8 cellular contexts compared by ENCODE assay signal in genomic region chr4:15003891-15004700, GRCh38. TPM values are rescaled to one million over a fixed set of nuclear protein-coding genes. Genes with fewer than 3 reads are reported as not detected.
A peak's percentile ranks its signal among the peaks of the same experiment; 100 is the strongest.
DNase-seq lines count a peak whose midpoint lies in the region; ATAC-seq and TF ChIP-seq lines count a peak whose summit lies in the region.

No MANE protein-coding gene starts in this region.

- ATAC-seq in naive B cell (ENCODE audit: low read depth in 2 of 2): peak; percentile 7 to 13
- ATAC-seq in stimulated activated naive B cell treated with anti-CD40 and anti-IgM and Interleukin-4, amounts not matched to agents 10 μg/mL and 1 μg/mL and 100 μg/mL, for 72 hours (replicated peaks): peak; percentile 3 to 6

- H3K9ac ChIP-seq in Loucy (ENCODE audit: low read depth, low read length, poor library complexity, severe bottlenecking): peak overlapping the region; percentile 74

- peak overlapping the region; percentile 84 for H3K4me3 ChIP-seq in Loucy (ENCODE audit: low read length, poor library complexity, severe bottlenecking)

- peaks cover 51% of the 10 kb centered on the region for H3K4me1 ChIP-seq in Loucy (ENCODE audit: insufficient read depth, low read length, poor library complexity, severe bottlenecking)

- H3K9me2 ChIP-seq in Loucy (replicated peaks; ENCODE audit: low read depth, low read length): no peaks in the 10 kb centered on the region

- no peaks in the 10 kb centered on the region for H3K27me3 ChIP-seq in Loucy (ENCODE audit: insufficient read depth, low read length, poor library complexity, severe bottlenecking)

- H3K4me2 ChIP-seq in Loucy (ENCODE audit: low read depth, low read length, poor library complexity, severe bottlenecking): peak overlapping the region; percentile 75

- no peak overlapping the region for H2AFZ ChIP-seq in Loucy (ENCODE audit: low read length)

- DNase-seq in NOMO-1 treated with DMSO at 0.1 percent for 48 hours (lab: John Stamatoyannopoulos, UW; ENCODE audit: unreplicated experiment) (peak; percentile 23), NOMO-1 treated with dmso at 0.1 percent for 144 hours (lab: John Stamatoyannopoulos, UW; ENCODE audit: unreplicated experiment) (no peak), activated T-cell treated with anti-CD3 and anti-CD28 coated beads for 4 hours (peak; percentile 34), erythroblast (lab: John Stamatoyannopoulos, UW) (peak; percentile 48 to 75), naive B cell (peak; percentile 66), MV-4-11 (lab: John Stamatoyannopoulos, UW) (no peak)
- peak; percentile 38 for DNase-seq in stimulated activated naive B cell treated with anti-CD40 and anti-IgM and Interleukin-4, amounts not matched to agents 10 μg/mL and 1 μg/mL and 100 μg/mL, for 72 hours

- H3K4me3 Mint-ChIP-seq in naive B cell: peak overlapping the region; percentile 75 to 96 (median 84)
- peak overlapping the region; percentile 85 to 98 for H3K4me3 Mint-ChIP-seq in stimulated activated naive B cell treated with anti-CD40 and anti-IgM and Interleukin-4, amounts not matched to agents 10 μg/mL and 1 μg/mL and 100 μg/mL, for 72 hours

- H3K4me1 Mint-ChIP-seq in naive B cell: peaks cover 18 to 21% (median 21%) of the 10 kb centered on the region in 3 donors
- peaks cover 7 to 13% of the 10 kb centered on the region in 2 donors for H3K4me1 Mint-ChIP-seq in stimulated activated naive B cell treated with anti-CD40 and anti-IgM and Interleukin-4, amounts not matched to agents 10 μg/mL and 1 μg/mL and 100 μg/mL, for 72 hours

- H3F3A ChIP-seq in Loucy (ENCODE audit: low read depth): no peaks in the 10 kb centered on the region

- no peaks in the 10 kb centered on the region for H3K9me3 ChIP-seq in Loucy (ENCODE audit: insufficient read depth, low read depth, low read length)

- no peak for TF ChIP-seq CTCF in Loucy (conservative IDR thresholded peaks at IDR 0.05; ENCODE audit: low read length)

- H3K27ac Mint-ChIP-seq in naive B cell: peak overlapping the region in 2 of 6 donors; percentile 88 to 91
- H3K27ac Mint-ChIP-seq in stimulated activated naive B cell treated with anti-CD40 and anti-IgM and Interleukin-4, amounts not matched to agents 10 μg/mL and 1 μg/mL and 100 μg/mL, for 72 hours: peak overlapping the region; percentile 89

- peaks cover 48% of the 10 kb centered on the region for H3K79me2 ChIP-seq in Loucy (ENCODE audit: insufficient read depth, low read length)

- no peak for TF ChIP-seq POLR2A in erythroblast (IDR thresholded peaks at IDR 0.05; ENCODE audit: low read length)

- peaks cover 0 to under 1% of the 10 kb centered on the region in 2 donors for H3K36me3 Mint-ChIP-seq in naive B cell
- H3K36me3 Mint-ChIP-seq in stimulated activated naive B cell treated with anti-CD40 and anti-IgM and Interleukin-4, amounts not matched to agents 10 μg/mL and 1 μg/mL and 100 μg/mL, for 72 hours: peaks cover 4 to 9% of the 10 kb centered on the region in 2 donors

- no peaks in the 10 kb centered on the region for H3K27me3 Mint-ChIP-seq in naive B cell
- H3K27me3 Mint-ChIP-seq in stimulated activated naive B cell treated with anti-CD40 and anti-IgM and Interleukin-4, amounts not matched to agents 10 μg/mL and 1 μg/mL and 100 μg/mL, for 72 hours: no peaks in the 10 kb centered on the region

- peaks cover 39% of the 10 kb centered on the region for H4K20me1 ChIP-seq in Loucy (ENCODE audit: insufficient read depth, low read length, poor library complexity, severe bottlenecking)

- no peaks in the 10 kb centered on the region for H3K36me3 ChIP-seq in Loucy (ENCODE audit: insufficient read depth, low read length)

- no peaks in the 10 kb centered on the region for H3K9me3 Mint-ChIP-seq in naive B cell
- no peaks in the 10 kb centered on the region for H3K9me3 Mint-ChIP-seq in stimulated activated naive B cell treated with anti-CD40 and anti-IgM and Interleukin-4, amounts not matched to agents 10 μg/mL and 1 μg/mL and 100 μg/mL, for 72 hours

RNA-seq across cellular contexts. Expression of gene CPEB2, which starts 1.8 kb away (rescaled TPM):
- polyA plus RNA-seq in naive B cell (ENCODE audit: low read depth in 6 of 6): 1 to 10 TPM in 5 of 6 donors, not detected in 1; 1.2 to 2.9 (median 2.3) TPM

Comparison
In these comparisons a context has a peak if more than half of its experiments do, and no peak if none do; other contexts are left out.
1. DNase-seq: peak in NOMO-1 treated with DMSO at 0.1 percent for 48 hours (single experiment), activated T-cell treated with anti-CD3 and anti-CD28 coated beads for 4 hours (single experiment), erythroblast (2 of 2), naive B cell (single experiment) and stimulated activated naive B cell treated with anti-CD40 and anti-IgM and Interleukin-4, amounts not matched to agents 10 μg/mL and 1 μg/mL and 100 μg/mL, for 72 hours (single experiment); none in NOMO-1 treated with dmso at 0.1 percent for 144 hours (single experiment) and MV-4-11 (single experiment).